ENCODE assay signal across 17 cellular contexts in genomic region chr7:76342222-76342621, GRCh38. TPM values are rescaled to one million over a fixed set of nuclear protein-coding genes. Genes with fewer than 3 reads are reported as not detected.
DNase-seq lines count a peak whose midpoint lies in the region; ATAC-seq lines count a peak whose summit lies in the region.
"Had no signal": no experiment of that assay in that cellular context is flagged by ENCODE, and none has a peak within 500 bp of the region (broad histone marks: within the 10 kb centered on the region; RNA-seq: fewer than 3 reads in every experiment).

No MANE protein-coding gene starts in this region.

- DNase-seq in stimulated activated naive CD8-positive, alpha-beta T cell treated with anti-CD3 and anti-CD28 coated beads, Interleukin-15, amount 100 ng/mL, for 72 hours, result no peak
- DNase-seq in stimulated activated naive CD8-positive, alpha-beta T cell treated with anti-CD3 and anti-CD28 coated beads, Interleukin-15, Interleukin-2, amounts not matched to agents 100 U/mL and 50 U/mL, for 24 hours, result no peak
- DNase-seq in T-cell, result no peak
- DNase-seq in memory B cell (ENCODE audit: low spot score in 2 of 2), result no peak
- no peak for DNase-seq in NCI-H1105 treated with DMSO at 0.1 percent for 48 hours (lab: John Stamatoyannopoulos, UW)
- DNase-seq in GOT3 (lab: John Stamatoyannopoulos, UW), result no peak
- DNase-seq: activated CD4-positive, CD25-positive, alpha-beta regulatory T cell treated with anti-CD3 and anti-CD28 coated beads, Interleukin-2, amount 50 U/mL, for 72 hours; activated CD8-positive, alpha-beta memory T cell treated with anti-CD3 and anti-CD28 coated beads, Interleukin-2, amount 50 U/mL, for 4 hours; brain microvascular endothelial cell; Karpas-422; nucleus accumbens; OCI-M1; SHP77 treated with DMSO at 0.1 percent for 48 hours; stimulated activated CD4-positive, alpha-beta T cell treated with anti-CD3 and anti-CD28 coated beads, Interleukin-2, amount 100 ng/mL, for 24 hours had no signal

- no peaks in the 10 kb centered on the region for H3K9me3 Mint-ChIP-seq in stimulated activated naive CD8-positive, alpha-beta T cell treated with anti-CD3 and anti-CD28 coated beads, Interleukin-15, amount 100 ng/mL, for 72 hours
- H3K9me3 Mint-ChIP-seq in T-cell, result no peaks in the 10 kb centered on the region
- H3K9me3 Mint-ChIP-seq in memory B cell, result no peaks in the 10 kb centered on the region
- H3K9me3 Mint-ChIP-seq: dendritic cell treated with granulocyte-macrophage colony-stimulating factor and Interleukin-4, amounts not matched to agents 40 ng/mL and 50 ng/mL, for 4 days had no signal

- POLR2A ChIA-PET in T-cell (lab: Charles Lee), result interaction anchor here in 1 of 2 donors (0.5 kb wide), 1 partner anchor 425 kb away, joined by 4 read pairs; no protein-coding TSS in a partner anchor

- no peaks in the 10 kb centered on the region for H3K27me3 Mint-ChIP-seq in stimulated activated naive CD8-positive, alpha-beta T cell treated with anti-CD3 and anti-CD28 coated beads, Interleukin-15, amount 100 ng/mL, for 72 hours
- H3K27me3 Mint-ChIP-seq in T-cell, result no peaks in the 10 kb centered on the region
- H3K27me3 Mint-ChIP-seq in memory B cell, result no peaks in the 10 kb centered on the region
- H3K27me3 Mint-ChIP-seq: activated naive CD8-positive, alpha-beta T cell; dendritic cell treated with granulocyte-macrophage colony-stimulating factor and Interleukin-4, amounts not matched to agents 40 ng/mL and 50 ng/mL, for 4 days had no signal

- CTCF ChIA-PET in T-cell (lab: Charles Lee), result interaction anchor here in 1 of 2 donors (0.7 kb wide), 1 partner anchor 80 kb away, joined by 3 read pairs; no protein-coding TSS in a partner anchor

- H3K4me1 Mint-ChIP-seq in stimulated activated naive CD8-positive, alpha-beta T cell treated with anti-CD3 and anti-CD28 coated beads, Interleukin-15, amount 100 ng/mL, for 72 hours, result peaks cover 83% of the 10 kb centered on the region
- peaks cover 68 to 78% (median 73%) of the 10 kb centered on the region in 3 donors for H3K4me1 Mint-ChIP-seq in T-cell
- peaks cover 40% of the 10 kb centered on the region for H3K4me1 Mint-ChIP-seq in memory B cell

- H3K36me3 Mint-ChIP-seq in T-cell (peaks cover 52% of the 10 kb centered on the region), memory B cell (peaks cover 34% of the 10 kb centered on the region)

- ATAC-seq in stimulated activated naive CD8-positive, alpha-beta T cell treated with anti-CD3 and anti-CD28 coated beads, Interleukin-15, amount 100 ng/mL, for 72 hours, result no peak
- no peak for ATAC-seq in stimulated activated naive CD8-positive, alpha-beta T cell treated with anti-CD3 and anti-CD28 coated beads, Interleukin-15, Interleukin-2, amounts not matched to agents 100 U/mL and 50 U/mL, for 24 hours
- ATAC-seq in T-cell (replicated peaks in 1 of 4) (no peak), memory B cell (ENCODE audit: low read depth) (no peak), HG03175 (IDR thresholded peaks at IDR 0.05; ENCODE audit: unreplicated experiment) (no peak)

- peak overlapping the region; percentile 61 to 85 for H3K27ac Mint-ChIP-seq in stimulated activated naive CD8-positive, alpha-beta T cell treated with anti-CD3 and anti-CD28 coated beads, Interleukin-15, amount 100 ng/mL, for 72 hours
- peak overlapping the region; percentile 14 to 32 for H3K27ac Mint-ChIP-seq in T-cell
- peak overlapping the region; percentile 6 for H3K27ac Mint-ChIP-seq in memory B cell
- H3K27ac Mint-ChIP-seq: activated naive CD8-positive, alpha-beta T cell; dendritic cell treated with granulocyte-macrophage colony-stimulating factor and Interleukin-4, amounts not matched to agents 40 ng/mL and 50 ng/mL, for 4 days had no signal

- H3K4me3 Mint-ChIP-seq in stimulated activated naive CD8-positive, alpha-beta T cell treated with anti-CD3 and anti-CD28 coated beads, Interleukin-15, amount 100 ng/mL, for 72 hours, result no peak overlapping the region
- H3K4me3 Mint-ChIP-seq in T-cell (no peak overlapping the region), memory B cell (no peak overlapping the region)
- H3K4me3 Mint-ChIP-seq: activated naive CD8-positive, alpha-beta T cell; dendritic cell treated with granulocyte-macrophage colony-stimulating factor and Interleukin-4, amounts not matched to agents 40 ng/mL and 50 ng/mL, for 4 days had no signal

RNA-seq across cellular contexts. Expression of gene YWHAG, which starts 16.6 kb away (rescaled TPM):
- 10 to 100 TPM; 25.1 to 46.8 (median 41.7) TPM for total RNA-seq in T-cell

RNA-seq across cellular contexts. Expression of gene HSPB1, which starts 39.7 kb away (rescaled TPM):
- 10 to 100 TPM; 38.1 to 43.6 (median 40.1) TPM for total RNA-seq in T-cell

Comparison
In these comparisons a context has a peak if more than half of its experiments do, and no peak if none do; other contexts are left out.
1. H3K27ac Mint-ChIP-seq: peak in every context shown above with its lines; median percentile 73 in stimulated activated naive CD8-positive, alpha-beta T cell treated with anti-CD3 and anti-CD28 coated beads, Interleukin-15, amount 100 ng/mL, for 72 hours; 23 in T-cell; 6 in memory B cell.